ENCODE assay signal across 8 cellular contexts in the genomic region with DNA sequence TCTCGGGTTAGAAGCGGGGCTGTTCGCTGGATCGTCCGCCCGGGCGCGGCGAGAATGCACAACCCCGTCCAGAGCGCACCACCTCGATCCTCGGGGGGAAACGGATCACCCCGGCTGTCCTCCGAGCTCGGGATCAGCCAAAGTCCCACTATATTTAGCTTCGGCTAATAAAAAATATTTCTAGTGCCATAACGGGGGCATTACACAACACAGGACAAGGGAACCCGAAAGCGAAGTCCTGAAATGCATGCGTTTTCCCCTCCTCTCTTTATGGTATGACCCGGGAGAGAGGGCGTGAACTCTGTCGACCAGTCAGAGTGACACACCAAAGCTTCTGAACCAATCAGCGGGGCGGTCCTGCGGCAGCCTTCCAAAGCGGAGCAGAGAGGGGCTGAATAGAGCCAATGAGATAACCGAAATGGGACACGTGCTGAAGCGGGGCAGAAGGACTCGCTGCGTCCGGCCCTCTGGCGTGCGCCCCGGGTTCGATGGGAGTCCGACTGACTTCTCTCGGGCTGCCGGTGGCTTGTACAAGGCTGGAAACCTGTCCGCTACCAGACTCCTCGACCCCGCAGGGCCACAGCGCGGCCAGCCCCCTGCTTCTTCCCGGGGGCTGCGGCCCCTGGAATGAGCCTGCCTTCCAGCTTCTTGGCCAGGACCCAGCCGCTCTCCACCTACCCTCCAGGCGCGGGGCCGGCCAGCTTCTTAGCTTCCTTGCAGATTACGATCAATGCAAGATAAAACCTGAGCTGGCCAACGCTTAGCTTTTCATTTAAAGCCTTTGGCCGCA. TPM values are rescaled to one million over a fixed set of nuclear protein-coding genes. Genes with fewer than 3 reads are reported as not detected.
DNase-seq lines count a peak whose midpoint lies in the region; ATAC-seq and TF ChIP-seq lines count a peak whose summit lies in the region.

A gene with protein sequence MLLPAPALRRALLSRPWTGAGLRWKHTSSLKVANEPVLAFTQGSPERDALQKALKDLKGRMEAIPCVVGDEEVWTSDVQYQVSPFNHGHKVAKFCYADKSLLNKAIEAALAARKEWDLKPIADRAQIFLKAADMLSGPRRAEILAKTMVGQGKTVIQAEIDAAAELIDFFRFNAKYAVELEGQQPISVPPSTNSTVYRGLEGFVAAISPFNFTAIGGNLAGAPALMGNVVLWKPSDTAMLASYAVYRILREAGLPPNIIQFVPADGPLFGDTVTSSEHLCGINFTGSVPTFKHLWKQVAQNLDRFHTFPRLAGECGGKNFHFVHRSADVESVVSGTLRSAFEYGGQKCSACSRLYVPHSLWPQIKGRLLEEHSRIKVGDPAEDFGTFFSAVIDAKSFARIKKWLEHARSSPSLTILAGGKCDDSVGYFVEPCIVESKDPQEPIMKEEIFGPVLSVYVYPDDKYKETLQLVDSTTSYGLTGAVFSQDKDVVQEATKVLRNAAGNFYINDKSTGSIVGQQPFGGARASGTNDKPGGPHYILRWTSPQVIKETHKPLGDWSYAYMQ (minus strand): TSS at position 33 of the 790 bp plus-strand sequence. CDS start 32 bp downstream, at position 1.

- peak within 1 kb of the TSS; percentile 90 for H3K27ac ChIP-seq in smooth muscle cell (ENCODE audit: low read depth)

- H3K4me3 ChIP-seq in AG09309 (ENCODE audit: control insufficient read depth, low read depth, low read length) (peak within 1 kb of the TSS; percentile 94), smooth muscle cell (peak within 1 kb of the TSS; percentile 85)

- TF ChIP-seq CTCF in AG09309 (IDR thresholded peaks at IDR 0.05; ENCODE audit: control insufficient read depth, insufficient read depth, low read depth, low read length, missing control alignments): no peak
- TF ChIP-seq CTCF in smooth muscle cell (IDR thresholded peaks at IDR 0.05; ENCODE audit: borderline replicate concordance, insufficient read depth, poor library complexity, severe bottlenecking): no peak

- peak; percentile 90 for DNase-seq in AG09309 (ENCODE audit: low read depth)
- peak; percentile 99 for DNase-seq in NCI-H226
- DNase-seq in activated CD4-positive, CD25-positive, alpha-beta regulatory T cell treated with anti-CD3 and anti-CD28 coated beads, Interleukin-2, amount 50 U/mL, for 16 hours (ENCODE audit: low read depth, low spot score): peak; percentile 89
- DNase-seq in central memory CD8-positive, alpha-beta T cell (ENCODE audit: low spot score in 2 of 2): peak; percentile 78 to 88
- DNase-seq in immature natural killer cell: peak; percentile 93 to 94 (median 93)
- DNase-seq in smooth muscle cell (lab: John Stamatoyannopoulos, UW; ENCODE audit: unreplicated experiment): peak; percentile 83

- peaks cover 7% of the 10 kb centered on the region for H3K4me1 ChIP-seq in smooth muscle cell (ENCODE audit: low read depth)

- WGBS in smooth muscle cell (ENCODE audit: low lambda C conversion rate): 1% methylated on average over 55 of the region's 56 CpGs

- no peaks in the 10 kb centered on the region for H3K27me3 ChIP-seq in smooth muscle cell (ENCODE audit: low read depth)

- ATAC-seq in GM19023 (IDR thresholded peaks at IDR 0.05; ENCODE audit: unreplicated experiment) (peak; percentile 96), HG03196 (IDR thresholded peaks at IDR 0.05; ENCODE audit: unreplicated experiment) (peak; percentile 92)
- ATAC-seq in central memory CD8-positive, alpha-beta T cell (replicated peaks; ENCODE audit: extremely low read depth, poor library complexity, severe bottlenecking): peak; percentile 100

- peak within 1 kb of the TSS; percentile 95 for H3K9ac ChIP-seq in smooth muscle cell (ENCODE audit: low read depth)

- H3K36me3 Mint-ChIP-seq in central memory CD8-positive, alpha-beta T cell (ENCODE audit: insufficient read depth): peaks cover 21% of the 10 kb centered on the region
- H3K36me3 Mint-ChIP-seq in immature natural killer cell: no peaks in the 10 kb centered on the region

- H4K20me1 ChIP-seq in smooth muscle cell (ENCODE audit: low read depth): peaks cover 15% of the 10 kb centered on the region

- peak within 1 kb of the TSS; percentile 94 for H3K4me2 ChIP-seq in smooth muscle cell

- H3K27ac Mint-ChIP-seq in central memory CD8-positive, alpha-beta T cell (ENCODE audit: low read depth): peak within 1 kb of the TSS; percentile 81
- peak within 1 kb of the TSS; percentile 96 to 98 (median 96) for H3K27ac Mint-ChIP-seq in immature natural killer cell

- no peaks in the 10 kb centered on the region for H3K36me3 ChIP-seq in smooth muscle cell (ENCODE audit: low read depth)

- H3K4me1 Mint-ChIP-seq in central memory CD8-positive, alpha-beta T cell: peaks cover 29% of the 10 kb centered on the region
- H3K4me1 Mint-ChIP-seq in immature natural killer cell: peaks cover 30 to 38% of the 10 kb centered on the region in 2 donors

- H3K9me3 ChIP-seq in smooth muscle cell (replicated peaks; ENCODE audit: low read depth): no peaks in the 10 kb centered on the region

- H2AFZ ChIP-seq in smooth muscle cell (ENCODE audit: low read depth): peak within 1 kb of the TSS; percentile 73

- no peaks in the 10 kb centered on the region for H3K27me3 Mint-ChIP-seq in central memory CD8-positive, alpha-beta T cell
- H3K27me3 Mint-ChIP-seq in immature natural killer cell (ENCODE audit: low read depth in 3 of 3): peaks cover 0 to 8% (median 1%) of the 10 kb centered on the region in 3 donors

- peak within 1 kb of the TSS; percentile 95 for H3K4me3 Mint-ChIP-seq in central memory CD8-positive, alpha-beta T cell
- H3K4me3 Mint-ChIP-seq in immature natural killer cell: peak within 1 kb of the TSS; percentile 91 to 98 (median 93)

- H3K79me2 ChIP-seq in smooth muscle cell (ENCODE audit: low read depth): no peaks in the 10 kb centered on the region

- H3K9me3 Mint-ChIP-seq in central memory CD8-positive, alpha-beta T cell: no peaks in the 10 kb centered on the region
- H3K9me3 Mint-ChIP-seq in immature natural killer cell: no peaks in the 10 kb centered on the region

- peaks cover 7% of the 10 kb centered on the region for H3F3A ChIP-seq in smooth muscle cell (ENCODE audit: low read depth)

RNA-seq across cellular contexts. Expression of the gene that starts here (rescaled TPM):
- polyA plus RNA-seq in immature natural killer cell: 1 to 10 TPM; 1.7 to 6.7 (median 3.8) TPM
- total RNA-seq in smooth muscle cell: 4.6 and 4.8 TPM in 2 replicates
- 6.3 and 7.2 TPM in 2 replicates for polyA plus RNA-seq in smooth muscle cell

Comparison
In these comparisons a context has a peak if more than half of its experiments do, and no peak if none do; other contexts are left out.
1. Peak in every context shown above with its lines: DNase-seq, ATAC-seq, H3K4me3 ChIP-seq and H3K27ac ChIP-seq.